Comparison of ENCODE assay signal across 27 cellular contexts in genomic region chr10:52332815-52333214, GRCh38. TPM values are rescaled to one million over a fixed set of nuclear protein-coding genes. Genes with fewer than 3 reads are reported as not detected.
"Had no signal": no experiment of that assay in that cellular context is flagged by ENCODE, and none has a peak within 500 bp of the region (broad histone marks: within the 10 kb centered on the region; RNA-seq: fewer than 3 reads in every experiment).

No MANE protein-coding gene starts in this region.

- H3K4me1 ChIP-seq: breast epithelium, left ventricle myocardium inferior, sigmoid colon, uterus had no signal

- H3K27ac ChIP-seq: breast epithelium, left ventricle myocardium inferior, ovary, sigmoid colon, thoracic aorta, uterus, VCaP had no signal

- H3K4me3 ChIP-seq: breast epithelium, left ventricle myocardium inferior, lung, ovary, sigmoid colon, thoracic aorta, uterus had no signal

- H3K27me3 ChIP-seq: breast epithelium, ovary, sigmoid colon, uterus had no signal

- H3K9me3 ChIP-seq: breast epithelium, left ventricle myocardium inferior, ovary, sigmoid colon, thoracic aorta, uterus had no signal

- FAIRE-seq: colon, endometrium, frontal cortex, small intestine, TTC549 had no signal

- ATAC-seq: activated naive CD4-positive, alpha-beta T cell treated with anti-CD3 and anti-CD28 coated beads, Interleukin-2, amount 50 U/mL, for 72 hours; activated T-cell treated with anti-CD3 and anti-CD28 coated beads, Interleukin-2, amount 50 U/mL, for 72 hours; stimulated activated effector memory CD8-positive, alpha-beta T cell treated with anti-CD3 and anti-CD28 coated beads, Interleukin-12 subunit alpha, Interleukin-12 subunit beta, amount 100 ng/mL, for 72 hours had no signal

- DNase-seq: activated CD4-positive, alpha-beta T cell treated with anti-CD3 and anti-CD28 coated beads for 4 hours; activated CD4-positive, alpha-beta T cell treated with anti-CD3 and anti-CD28 coated beads, Interleukin-2, amount 50 U/mL, for 4 hours; activated naive CD4-positive, alpha-beta T cell; activated T-cell treated with anti-CD3 and anti-CD28 coated beads for 4 hours; activated T-cell treated with anti-CD3 and anti-CD28 coated beads, Interleukin-2, amount 50 U/mL, for 72 hours; central memory CD4-positive, alpha-beta T cell; effector CD8-positive, alpha-beta T cell; islet precursor cell; left ventricle myocardium inferior; nephron progenitor cell; ovary; retina; sigmoid colon; small intestine; stimulated activated CD4-positive, alpha-beta T cell treated with anti-CD3 and anti-CD28 coated beads, Interleukin-4, amount 100 ng/mL, for 24 hours; T-helper 9 cell; uterus had no signal

- H3K36me3 ChIP-seq: breast epithelium, left ventricle myocardium inferior, ovary, sigmoid colon, thoracic aorta, uterus had no signal

RNA-seq across cellular contexts. Expression of gene DKK1, which starts 18.7 kb away (rescaled TPM):
- total RNA-seq: activated naive CD4-positive, alpha-beta T cell treated with anti-CD3 and anti-CD28 coated beads, Interleukin-2, amount 50 U/mL, for 72 hours; activated T-cell treated with anti-CD3 and anti-CD28 coated beads, Interleukin-2, amount 50 U/mL, for 72 hours; left ventricle myocardium inferior had no signal
